Comparison of ENCODE assay signal across 10 cellular contexts in genomic region chr17:17713839-17714238, GRCh38. TPM values are rescaled to one million over a fixed set of nuclear protein-coding genes. Genes with fewer than 3 reads are reported as not detected.
DNase-seq lines count a peak whose midpoint lies in the region; ATAC-seq, FAIRE-seq and TF ChIP-seq lines count a peak whose summit lies in the region.
"Had no signal": no experiment of that assay in that cellular context is flagged by ENCODE, and none has a peak within 500 bp of the region (broad histone marks: within the 10 kb centered on the region; RNA-seq: fewer than 3 reads in every experiment).

No MANE protein-coding gene starts in this region.

- H3K27me3 ChIP-seq in GM23248 (replicated peaks; ENCODE audit: insufficient read depth) (no peaks in the 10 kb centered on the region), stomach smooth muscle (ENCODE audit: control insufficient read depth in 1 of 2, insufficient read depth in 2 of 2, low read length in 2 of 2) (no peaks in the 10 kb centered on the region), MG63 (no peaks in the 10 kb centered on the region)

- H4K20me1 ChIP-seq in GM23248 (ENCODE audit: insufficient read depth): no peaks in the 10 kb centered on the region

- peak overlapping the region; percentile 43 for H3K4me2 ChIP-seq in GM23248 (ENCODE audit: unreplicated experiment)

- no peak overlapping the region for H3K4me3 ChIP-seq in GM23248
- H3K4me3 ChIP-seq in cardiac fibroblast (replicated peaks in 1 of 2; ENCODE audit: low read depth in 2 of 2, low read length in 2 of 2): no peak overlapping the region
- no peak overlapping the region for H3K4me3 ChIP-seq in kidney (ENCODE audit: low read length in 2 of 2)
- peak overlapping the region in 1 of 2 donors; percentile 49 for H3K4me3 ChIP-seq in stomach smooth muscle (ENCODE audit: low read length in 2 of 2)
- no peak overlapping the region for H3K4me3 ChIP-seq in MG63

- H2AFZ ChIP-seq in GM23248: no peak overlapping the region

- TF ChIP-seq CTCF in cardiac fibroblast (IDR thresholded peaks at IDR 0.05; ENCODE audit: low read depth, low read length) (no peak), kidney (IDR thresholded peaks at IDR 0.05; ENCODE audit: borderline replicate concordance, extremely low read depth, insufficient read depth) (no peak)

- H3K36me3 ChIP-seq in GM23248 (ENCODE audit: low read depth) (no peaks in the 10 kb centered on the region), kidney (ENCODE audit: control insufficient read depth in 1 of 2, insufficient read depth in 2 of 2, low read length in 2 of 2) (no peaks in the 10 kb centered on the region), stomach smooth muscle (ENCODE audit: control insufficient read depth in 2 of 2, insufficient read depth in 2 of 2, low read length in 2 of 2) (no peaks in the 10 kb centered on the region), MG63 (no peaks in the 10 kb centered on the region; the same call in 1 of the 2 replicates)

- in situ Hi-C loops in GM23248 (cut with MboI): no loop called here

- peaks cover 16% of the 10 kb centered on the region for H3F3A ChIP-seq in GM23248 (ENCODE audit: insufficient read depth)

- DNase-seq in GM23248 (peak; percentile 88), cardiac fibroblast (ENCODE audit: low read depth in 2 of 2) (peak; percentile 50 to 68), kidney (peak; percentile 92), SK-N-DZ (ENCODE audit: low spot score) (no peak), MG63 (no peak)
- DNase-seq: stimulated activated CD4-positive, alpha-beta T cell treated with anti-CD3 and anti-CD28 coated beads, Interleukin-12 subunit alpha, Interleukin-12 subunit beta, amount 100 ng/mL, for 4 hours had no signal

- no peak for ATAC-seq in HG02588 (IDR thresholded peaks at IDR 0.05; ENCODE audit: unreplicated experiment)
- no peak for ATAC-seq in GM21526 (IDR thresholded peaks at IDR 0.05; ENCODE audit: low FRiP score, unreplicated experiment)

- 19 to 20% methylated on average over 7 of the region's 7 CpGs for WGBS in GM23248 (ENCODE audit: low coverage in 1 of 2, low lambda C conversion rate in 2 of 2, missing lambda C conversion rate in 2 of 2), 2 experiments

- H3K4me1 ChIP-seq in GM23248 (ENCODE audit: insufficient read depth) (peaks cover 44% of the 10 kb centered on the region), kidney (ENCODE audit: control insufficient read depth in 1 of 2, insufficient read depth in 1 of 2, low read depth in 1 of 2, low read length in 2 of 2) (peaks cover 17 to 31% of the 10 kb centered on the region in 2 donors), stomach smooth muscle (ENCODE audit: control insufficient read depth, insufficient read depth, low read length) (peaks cover 52% of the 10 kb centered on the region)

- peak overlapping the region; percentile 95 for H3K27ac ChIP-seq in GM23248
- peak overlapping the region; percentile 55 to 73 for H3K27ac ChIP-seq in kidney (ENCODE audit: low read depth in 2 of 2, low read length in 2 of 2)
- H3K27ac ChIP-seq in stomach smooth muscle (ENCODE audit: low read length): peak overlapping the region; percentile 94

- intact Hi-C loops in kidney (cut with DNase I): no loop called here

- H3K79me2 ChIP-seq in GM23248 (ENCODE audit: insufficient read depth): peaks cover 86% of the 10 kb centered on the region

- no peak for FAIRE-seq in kidney (lab: Jason Lieb, UNC)
- FAIRE-seq: endometrium had no signal

- peak overlapping the region; percentile 58 for H3K9ac ChIP-seq in GM23248
- peak overlapping the region in 1 of 2 donors; percentile 44 for H3K9ac ChIP-seq in kidney (ENCODE audit: low read length in 2 of 2)
- peak overlapping the region; percentile 52 to 60 for H3K9ac ChIP-seq in stomach smooth muscle (ENCODE audit: low read length in 2 of 2)

- H3K9me2 ChIP-seq in GM23248 (ENCODE audit: insufficient read depth): no peaks in the 10 kb centered on the region

- no peaks in the 10 kb centered on the region for H3K9me3 ChIP-seq in GM23248 (ENCODE audit: low read depth)
- no peaks in the 10 kb centered on the region for H3K9me3 ChIP-seq in kidney (ENCODE audit: control insufficient read depth in 1 of 2, low read length in 2 of 2)
- no peaks in the 10 kb centered on the region for H3K9me3 ChIP-seq in stomach smooth muscle (ENCODE audit: control insufficient read depth in 2 of 2, low read length in 2 of 2)
- H3K9me3 ChIP-seq in MG63: no peaks in the 10 kb centered on the region

RNA-seq across cellular contexts. Expression of gene RAI1, which starts 32.6 kb away (rescaled TPM):
- 9.1 and 17.8 TPM in 2 replicates for total RNA-seq in GM23248 (2014; rRNA removed; shearing (Covaris generic))
- polyA plus RNA-seq in GM23248 (2016; fragmentation: Nextera tagmentation; extraction: Ambion mirVana): 4.4 and 5.2 TPM in 2 replicates
- 50.5 TPM for total RNA-seq in kidney
- 6.7 TPM for polyA plus RNA-seq in kidney (ENCODE audit: insufficient read depth, low read depth, low replicate concordance)
- 18.2 and 22.8 TPM in 2 replicates for polyA plus RNA-seq in SK-N-DZ (2014; cell fraction: cytosol; rRNA removed)
- polyA plus RNA-seq in SK-N-DZ (2014; cell fraction: nucleus; rRNA removed): 38.5 and 70.0 TPM in 2 replicates
- 2.9 and 7.1 TPM in 2 replicates for total RNA-seq in MG63 (2014; rRNA removed; shearing (Covaris generic); ENCODE audit: low replicate concordance)

Comparison
In these comparisons a context has a peak if more than half of its experiments do, and no peak if none do; other contexts are left out.
1. DNase-seq: peak in GM23248 (single experiment), cardiac fibroblast (2 of 2) and kidney (single experiment); none in SK-N-DZ (single experiment) and MG63 (single experiment).
2. Peak in every context shown above with its lines, with median percentiles within 50 percentile points of each other: H3K27ac ChIP-seq.